ENCODE assay signal across 13 cellular contexts in genomic region chr11:72740060-72740424, GRCh38. TPM values are rescaled to one million over a fixed set of nuclear protein-coding genes. Genes with fewer than 3 reads are reported as not detected.
A peak's percentile ranks its signal among the peaks of the same experiment; 100 is the strongest.
DNase-seq lines count a peak whose midpoint lies in the region; ATAC-seq and TF ChIP-seq lines count a peak whose summit lies in the region.
"Had no signal": no experiment of that assay in that cellular context is flagged by ENCODE, and none has a peak within 500 bp of the region (broad histone marks: within the 10 kb centered on the region; RNA-seq: fewer than 3 reads in every experiment).

No MANE protein-coding gene starts in this region.

- intact Hi-C loops in esophagus squamous epithelium (cut with DNase I), result no loop called here

- H3K36me3 ChIP-seq in esophagus squamous epithelium, result no peaks in the 10 kb centered on the region
- H3K36me3 ChIP-seq: MG63 had no signal

- no peaks in the 10 kb centered on the region for H3K36me3 Mint-ChIP-seq in activated naive CD4-positive, alpha-beta T cell treated with anti-CD3 and anti-CD28 coated beads, Interleukin-2, amount 50 U/mL, for 24 hours
- H3K36me3 Mint-ChIP-seq in T-cell (peaks cover 3% of the 10 kb centered on the region), type B pancreatic cell (no peaks in the 10 kb centered on the region)

- POLR2A ChIA-PET in T-cell (lab: Charles Lee), result no interaction called here

- DNase-seq in activated naive CD4-positive, alpha-beta T cell treated with Interleukin-2 at 50 U/mL for 16 hours, result no peak
- no peak for DNase-seq in T-cell
- DNase-seq in esophagus squamous epithelium (lab: John Stamatoyannopoulos, UW), result no peak
- no peak for DNase-seq in type B pancreatic cell (ENCODE audit: extremely low spot score, unreplicated experiment)
- no peak for DNase-seq in NCI-H1417 (lab: John Stamatoyannopoulos, UW)
- DNase-seq in mucosa of gallbladder (ENCODE audit: low spot score), result no peak
- DNase-seq: foreskin keratinocyte, MG63, nephron progenitor cell, SHP77 had no signal

- H3K4me1 Mint-ChIP-seq in activated naive CD4-positive, alpha-beta T cell treated with anti-CD3 and anti-CD28 coated beads, Interleukin-2, amount 50 U/mL, for 24 hours, result peaks cover 81% of the 10 kb centered on the region
- H3K4me1 Mint-ChIP-seq in T-cell, result peaks cover 82 to 90% (median 89%) of the 10 kb centered on the region in 3 donors
- peaks cover 52% of the 10 kb centered on the region for H3K4me1 Mint-ChIP-seq in type B pancreatic cell (ENCODE audit: unreplicated experiment)

- H3K4me3 Mint-ChIP-seq in activated naive CD4-positive, alpha-beta T cell treated with anti-CD3 and anti-CD28 coated beads, Interleukin-2, amount 50 U/mL, for 24 hours, result no peak overlapping the region
- H3K4me3 Mint-ChIP-seq in T-cell (peak overlapping the region in 1 of 3 donors; percentile 58), type B pancreatic cell (peak overlapping the region; percentile 28)
- H3K4me3 Mint-ChIP-seq: nephron progenitor cell had no signal

- no peak overlapping the region for H3K4me3 ChIP-seq in esophagus squamous epithelium
- H3K4me3 ChIP-seq: MG63 had no signal

- CTCF ChIA-PET in T-cell (lab: Charles Lee), result interaction anchor here in 1 of 2 donors (0.8 kb wide), 1 partner anchor 15 kb away, joined by 4 read pairs; no protein-coding TSS in a partner anchor

- no peaks in the 10 kb centered on the region for H3K9me3 ChIP-seq in esophagus squamous epithelium
- H3K9me3 ChIP-seq: MG63 had no signal

- peak overlapping the region; percentile 4 to 86 (median 44) for H3K27ac ChIP-seq in esophagus squamous epithelium
- H3K27ac ChIP-seq: foreskin keratinocyte had no signal

- H3K27ac Mint-ChIP-seq in activated naive CD4-positive, alpha-beta T cell treated with anti-CD3 and anti-CD28 coated beads, Interleukin-2, amount 50 U/mL, for 24 hours, result peak overlapping the region; percentile 82
- peak overlapping the region; percentile 83 to 97 for H3K27ac Mint-ChIP-seq in T-cell
- H3K27ac Mint-ChIP-seq in type B pancreatic cell, result peak overlapping the region; percentile 94

- TF ChIP-seq CTCF in esophagus squamous epithelium (IDR thresholded peaks at IDR 0.05) (no peak), type B pancreatic cell (conservative IDR thresholded peaks at IDR 0.05) (no peak)

- WGBS in esophagus squamous epithelium, 2 donors, result 79 to 86% methylated on average over 2 of the region's 2 CpGs

- H3K4me1 ChIP-seq in esophagus squamous epithelium, result peaks cover 37 to 94% (median 59%) of the 10 kb centered on the region in 3 donors

- H3K27me3 ChIP-seq in esophagus squamous epithelium, result no peaks in the 10 kb centered on the region
- H3K27me3 ChIP-seq: foreskin keratinocyte, MG63 had no signal

- ATAC-seq in T-cell (replicated peaks in 1 of 4) (no peak), HG03457 (IDR thresholded peaks at IDR 0.05; ENCODE audit: unreplicated experiment) (no peak)
- ATAC-seq: activated CD4-positive, CD25-positive, alpha-beta regulatory T cell treated with anti-CD3 and anti-CD28 coated beads, Interleukin-2, amount 50 U/mL, for 24 hours; foreskin keratinocyte had no signal

- no peaks in the 10 kb centered on the region for H3K27me3 Mint-ChIP-seq in activated naive CD4-positive, alpha-beta T cell treated with anti-CD3 and anti-CD28 coated beads, Interleukin-2, amount 50 U/mL, for 24 hours
- H3K27me3 Mint-ChIP-seq in T-cell, result no peaks in the 10 kb centered on the region
- no peaks in the 10 kb centered on the region for H3K27me3 Mint-ChIP-seq in type B pancreatic cell

- TF ChIP-seq POLR2A in esophagus squamous epithelium (IDR thresholded peaks at IDR 0.05), result no peak

- H3K9me3 Mint-ChIP-seq in activated naive CD4-positive, alpha-beta T cell treated with anti-CD3 and anti-CD28 coated beads, Interleukin-2, amount 50 U/mL, for 24 hours, result no peaks in the 10 kb centered on the region
- H3K9me3 Mint-ChIP-seq in T-cell (no peaks in the 10 kb centered on the region), type B pancreatic cell (no peaks in the 10 kb centered on the region)
- H3K9me3 Mint-ChIP-seq: nephron progenitor cell had no signal

RNA-seq across cellular contexts. Expression of gene ARAP1, which starts 12.2 kb away (rescaled TPM):
- 100 to 1,000 TPM; 117 to 162 (median 148) TPM for total RNA-seq in T-cell
- 100 to 1,000 TPM in 1 of 4 donors, 10 to 100 TPM in 3; 37.8 to 114 (median 70.6) TPM for total RNA-seq in esophagus squamous epithelium
- 80.5 and 149 TPM in 2 replicates for total RNA-seq in type B pancreatic cell (ENCODE audit: low replicate concordance)
- total RNA-seq in mucosa of gallbladder, result 129 TPM

RNA-seq across cellular contexts. Expression of gene STARD10, which starts 53.8 kb away (rescaled TPM):
- 10 to 100 TPM; 11.1 to 24.9 (median 19.1) TPM for total RNA-seq in T-cell
- total RNA-seq in esophagus squamous epithelium, result 10 to 100 TPM; 42.2 to 83.1 (median 49.4) TPM
- total RNA-seq in type B pancreatic cell (ENCODE audit: low replicate concordance), result 170 and 313 TPM in 2 replicates
- total RNA-seq in mucosa of gallbladder, result 540 TPM
